ENCODE assay signal across 14 cellular contexts in genomic region chr19:18159810-18160209, GRCh38.
"Had no signal": no experiment of that assay in that cellular context is flagged by ENCODE, and none has a peak within 500 bp of the region (broad histone marks: within the 10 kb centered on the region; RNA-seq: fewer than 3 reads in every experiment).

No MANE protein-coding gene starts in this region.

- H3K27me3 ChIP-seq: ascending aorta, uterus had no signal

- H3K9me3 ChIP-seq: ascending aorta, mucosa of descending colon, prostate gland, thoracic aorta, uterus had no signal

- H3K4me3 ChIP-seq: ascending aorta, mucosa of descending colon, prostate gland, thoracic aorta, uterus had no signal

- DNase-seq: activated CD4-positive, alpha-beta T cell treated with anti-CD3 and anti-CD28 coated beads, Interleukin-2, amount 50 U/mL, for 1 hour; activated CD4-positive, CD25-positive, alpha-beta regulatory T cell; activated gamma-delta T cell treated with Interleukin-2 at 50 U/mL for 16 hours; activated T-cell treated with anti-CD3 and anti-CD28 coated beads, Interleukin-2, amount 50 U/mL, for 4 hours; head of caudate nucleus; mucosa of descending colon; natural killer cell; nucleus accumbens; stimulated activated CD4-positive, alpha-beta T cell treated with anti-CD3 and anti-CD28 coated beads, Interleukin-2, amount 100 ng/mL, for 48 hours; uterus had no signal

- H3K9me3 Mint-ChIP-seq: activated T-cell treated with anti-CD3 and anti-CD28 coated beads, Interleukin-2, amount 50 U/mL, for 4 hours; natural killer cell; stimulated activated naive CD8-positive, alpha-beta T cell treated with anti-CD3 and anti-CD28 coated beads, Interleukin-15, amount 100 ng/mL, for 72 hours had no signal

- H3K36me3 ChIP-seq: uterus had no signal

- H3K27me3 Mint-ChIP-seq: stimulated activated naive CD8-positive, alpha-beta T cell treated with anti-CD3 and anti-CD28 coated beads, Interleukin-15, amount 100 ng/mL, for 72 hours had no signal

- ATAC-seq: activated T-cell treated with anti-CD3 and anti-CD28 coated beads, Interleukin-2, amount 50 U/mL, for 4 hours; mucosa of descending colon; natural killer cell had no signal
